21 cellular contexts compared by ENCODE assay signal in genomic region chr14:104542871-104543830, GRCh38. TPM values are rescaled to one million over a fixed set of nuclear protein-coding genes. Genes with fewer than 3 reads are reported as not detected.
"Had no signal": no experiment of that assay in that cellular context is flagged by ENCODE, and none has a peak within 500 bp of the region (broad histone marks: within the 10 kb centered on the region; RNA-seq: fewer than 3 reads in every experiment).

No MANE protein-coding gene starts in this region.

- FAIRE-seq: keratinocyte, urothelium cell line had no signal

- H3K27ac ChIP-seq: colonic mucosa, heart right ventricle, stomach, thoracic aorta, VCaP had no signal

- H3K4me1 Mint-ChIP-seq: activated CD4-positive, alpha-beta T cell treated with anti-CD3 and anti-CD28 coated beads, Interleukin-2, amount 10 ng/mL, durations not matched to agents 24 days and 14 days; activated naive CD8-positive, alpha-beta T cell treated with anti-CD3 and anti-CD28 coated beads, Interleukin-2, amount 10 ng/mL, durations not matched to agents 7 days and 5 days; nephron; T-cell had no signal

- H3K4me3 Mint-ChIP-seq: activated CD4-positive, alpha-beta T cell treated with anti-CD3 and anti-CD28 coated beads, Interleukin-2, amount 10 ng/mL, durations not matched to agents 24 days and 14 days; activated naive CD8-positive, alpha-beta T cell treated with anti-CD3 and anti-CD28 coated beads, Interleukin-2, amount 10 ng/mL, durations not matched to agents 7 days and 5 days; nephron; T-cell had no signal

- DNase-seq: activated CD4-positive, alpha-beta T cell treated with anti-CD3 and anti-CD28 coated beads, Interleukin-2, amount 10 ng/mL, durations not matched to agents 24 days and 14 days; activated CD8-positive, alpha-beta memory T cell treated with anti-CD3 and anti-CD28 coated beads for 24 hours; activated naive CD8-positive, alpha-beta T cell treated with anti-CD3 and anti-CD28 coated beads, Interleukin-2, amount 10 ng/mL, durations not matched to agents 7 days and 5 days; anterior cingulate cortex; colonic mucosa; heart right ventricle; left ventricle myocardium superior; mesenchymal stem cell; occipital lobe; stimulated activated CD4-positive, alpha-beta T cell treated with anti-CD3 and anti-CD28 coated beads, Interleukin-15, amount 100 ng/mL, for 24 hours; stimulated activated CD4-positive, alpha-beta T cell treated with anti-CD3 and anti-CD28 coated beads, Interleukin-4, amount 100 ng/mL, for 24 hours; stomach; T-cell; T1000 had no signal

- H3K4me1 ChIP-seq: colonic mucosa had no signal

- H3K27ac Mint-ChIP-seq: activated CD4-positive, alpha-beta T cell treated with anti-CD3 and anti-CD28 coated beads, Interleukin-2, amount 10 ng/mL, durations not matched to agents 24 days and 14 days; activated naive CD8-positive, alpha-beta T cell treated with anti-CD3 and anti-CD28 coated beads, Interleukin-2, amount 10 ng/mL, durations not matched to agents 7 days and 5 days; T-cell had no signal

- ATAC-seq: heart right ventricle, left ventricle myocardium superior, T-cell had no signal

- H3K9me3 ChIP-seq: colonic mucosa, heart right ventricle, stomach, thoracic aorta had no signal

- H3K4me3 ChIP-seq: colonic mucosa, heart right ventricle, stomach, thoracic aorta had no signal

- H3K36me3 Mint-ChIP-seq: activated naive CD8-positive, alpha-beta T cell treated with anti-CD3 and anti-CD28 coated beads, Interleukin-2, amount 10 ng/mL, durations not matched to agents 7 days and 5 days; T-cell had no signal

- H3K9me3 Mint-ChIP-seq: activated CD4-positive, alpha-beta T cell treated with anti-CD3 and anti-CD28 coated beads, Interleukin-2, amount 10 ng/mL, durations not matched to agents 24 days and 14 days; activated naive CD8-positive, alpha-beta T cell treated with anti-CD3 and anti-CD28 coated beads, Interleukin-2, amount 10 ng/mL, durations not matched to agents 7 days and 5 days; nephron; T-cell had no signal

RNA-seq across cellular contexts. Expression of gene C14orf180, which starts 36.4 kb away (rescaled TPM):
- total RNA-seq: activated CD4-positive, alpha-beta T cell treated with anti-CD3 and anti-CD28 coated beads, Interleukin-2, amount 10 ng/mL, durations not matched to agents 24 days and 14 days; activated naive CD8-positive, alpha-beta T cell treated with anti-CD3 and anti-CD28 coated beads, Interleukin-2, amount 10 ng/mL, durations not matched to agents 7 days and 5 days; frontal cortex; occipital lobe; pulmonary artery endothelial cell; T-cell had no signal
- polyA plus RNA-seq: keratinocyte had no signal
